Comparison of ENCODE assay signal across 1 cellular context in genomic region chr15:93066103-93066725, GRCh38.
TF ChIP-seq lines count a peak whose summit lies in the region.

No MANE protein-coding gene starts in this region.

TF ChIP-seq in HEK293, 187 proteins besides CTCF, POLR2A, EP300 and RAD21 (continued from another document):
- 0 out of 2 replicates have a peak, but pooled peaks have one; percentile 14 for TF ChIP-seq HIC1 (tag by site-specific recombination; IDR thresholded peaks at IDR 0.05)
- no peak for TF ChIP-seq EGR2 (tag by site-specific recombination; IDR thresholded peaks at IDR 0.05; ENCODE audit: low read depth)
- TF ChIP-seq ZBTB6 (tag by site-specific recombination; IDR thresholded peaks at IDR 0.05), result no peak
- no peak for TF ChIP-seq ZNF513 (tag by site-specific recombination; IDR thresholded peaks at IDR 0.05)
- TF ChIP-seq ZNF600 (tag by site-specific recombination; IDR thresholded peaks at IDR 0.05), result peak; percentile 59
- TF ChIP-seq ZNF837 (tag by site-specific recombination; IDR thresholded peaks at IDR 0.05), result no peak
